ENCODE assay signal across 11 cellular contexts in the genomic region with DNA sequence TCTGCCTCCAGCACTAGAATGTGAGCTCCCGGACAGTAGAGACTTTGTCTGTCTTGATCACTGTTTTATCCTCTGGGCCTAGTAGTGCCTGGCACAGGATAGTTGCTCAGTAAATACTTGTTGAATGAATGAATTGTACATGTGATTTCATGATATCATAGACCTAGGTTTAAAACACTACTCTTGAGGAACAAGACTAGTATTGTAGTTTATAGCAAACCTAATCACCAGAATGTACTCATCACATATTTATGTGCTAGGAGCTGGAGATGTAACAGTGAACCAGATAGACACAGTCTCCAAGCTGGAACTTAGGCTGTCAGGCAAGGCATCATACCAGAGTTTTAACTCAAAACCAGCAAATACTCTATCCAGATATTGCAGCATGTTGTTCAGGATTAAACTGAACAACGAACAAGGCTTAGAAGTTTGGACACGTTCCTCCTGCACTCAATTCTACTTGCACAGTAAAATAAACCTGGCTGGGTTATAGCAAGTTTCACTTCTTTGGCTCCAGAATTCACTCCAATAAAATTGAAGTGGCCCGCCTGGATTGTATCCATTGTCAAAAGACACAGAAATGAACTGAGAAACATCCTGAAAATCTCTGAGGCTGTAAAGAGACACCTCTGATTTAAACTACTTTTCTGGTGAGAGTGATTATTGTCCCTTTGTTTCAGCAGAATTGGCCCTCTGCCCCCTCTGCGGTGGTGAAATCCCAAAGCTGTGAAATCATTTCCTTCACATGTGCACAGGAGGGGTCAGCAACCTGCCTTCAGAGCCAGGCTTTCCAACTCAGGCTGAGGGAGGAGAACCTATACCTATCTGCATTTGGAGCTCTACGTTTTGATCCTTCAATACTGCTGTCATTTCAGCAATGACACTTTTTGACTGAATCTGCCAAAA. TPM values are rescaled to one million over a fixed set of nuclear protein-coding genes. Genes with fewer than 3 reads are reported as not detected.
A peak's percentile ranks its signal among the peaks of the same experiment; 100 is the strongest.
DNase-seq lines count a peak whose midpoint lies in the region; ATAC-seq and TF ChIP-seq lines count a peak whose summit lies in the region.
"Had no signal": no experiment of that assay in that cellular context is flagged by ENCODE, and none has a peak within 500 bp of the region (broad histone marks: within the 10 kb centered on the region; RNA-seq: fewer than 3 reads in every experiment).

No MANE protein-coding gene starts in this region.

- H3K27me3 ChIP-seq in gastroesophageal sphincter = no peaks in the 10 kb centered on the region
- no peaks in the 10 kb centered on the region for H3K27me3 ChIP-seq in psoas muscle (ENCODE audit: insufficient read depth in 3 of 3, low read length in 2 of 3)

- H3K9me3 ChIP-seq in T-helper 17 cell (ENCODE audit: control insufficient read depth, low read length, poor library complexity, severe bottlenecking) = no peaks in the 10 kb centered on the region
- no peaks in the 10 kb centered on the region for H3K9me3 ChIP-seq in gastroesophageal sphincter
- no peaks in the 10 kb centered on the region for H3K9me3 ChIP-seq in psoas muscle

- peaks cover 46% of the 10 kb centered on the region for H3K4me1 Mint-ChIP-seq in T-helper 17 cell
- H3K4me1 Mint-ChIP-seq in activated CD4-positive, alpha-beta memory T cell treated with anti-CD3 and anti-CD28 coated beads for 36 hours (ENCODE audit: low read depth) = peaks cover 83% of the 10 kb centered on the region

- intact Hi-C loops in psoas muscle (cut with DNase I) = no loop called here
- intact Hi-C loops in activated CD4-positive, alpha-beta memory T cell treated with anti-CD3 and anti-CD28 coated beads for 36 hours (cut with micrococcal nuclease) = no loop called here

- H3K27me3 Mint-ChIP-seq in T-helper 17 cell = no peaks in the 10 kb centered on the region
- no peaks in the 10 kb centered on the region for H3K27me3 Mint-ChIP-seq in activated CD4-positive, alpha-beta memory T cell treated with anti-CD3 and anti-CD28 coated beads for 36 hours

- no peaks in the 10 kb centered on the region for H3K36me3 Mint-ChIP-seq in T-helper 17 cell (ENCODE audit: low read depth)
- H3K36me3 Mint-ChIP-seq in activated CD4-positive, alpha-beta memory T cell treated with anti-CD3 and anti-CD28 coated beads for 36 hours = no peaks in the 10 kb centered on the region

- CTCF ChIA-PET in activated CD4-positive, alpha-beta memory T cell treated with anti-CD3 and anti-CD28 coated beads for 36 hours (lab: Charles Lee) = no interaction called here

- peak overlapping the region; percentile 95 for H3K27ac Mint-ChIP-seq in T-helper 17 cell
- H3K27ac Mint-ChIP-seq in activated CD4-positive, alpha-beta memory T cell treated with anti-CD3 and anti-CD28 coated beads for 36 hours = no peak overlapping the region

- H3K27ac ChIP-seq in gastroesophageal sphincter = peak overlapping the region; percentile 81 to 93 (median 84)
- H3K27ac ChIP-seq in psoas muscle = peak overlapping the region; percentile 59

- peak; percentile 77 for DNase-seq in Daoy (ENCODE audit: low read depth)
- DNase-seq in T-helper 17 cell = no peak
- peak; percentile 67 to 72 for DNase-seq in psoas muscle
- DNase-seq in DMS114 treated with DMSO at 0.1 percent for 48 hours (lab: John Stamatoyannopoulos, UW; ENCODE audit: unreplicated experiment) = no peak
- no peak for DNase-seq in activated CD4-positive, alpha-beta memory T cell treated with anti-CD3 and anti-CD28 coated beads for 36 hours
- DNase-seq: amygdala, DMS79 treated with DMSO at 0.1 percent for 48 hours, left colon had no signal

- WGBS in gastroesophageal sphincter (ENCODE audit: low coverage in 1 of 2), 2 donors = 6 to 32% methylated on average over 5 of the region's 6 CpGs
- 35 to 45% (median 40%) methylated on average over 6 of the region's 6 CpGs for WGBS in psoas muscle, 3 donors

- H3K36me3 ChIP-seq in gastroesophageal sphincter (no peaks in the 10 kb centered on the region), psoas muscle (ENCODE audit: insufficient read depth in 1 of 2, low read depth in 1 of 2) (no peaks in the 10 kb centered on the region)

- TF ChIP-seq CTCF in gastroesophageal sphincter (IDR thresholded peaks at IDR 0.05) (no peak), psoas muscle (IDR thresholded peaks at IDR 0.05) (no peak)

- TF ChIP-seq POLR2A in gastroesophageal sphincter (IDR thresholded peaks at IDR 0.05) = no peak

- no peak for ATAC-seq in T-helper 17 cell
- ATAC-seq in gastroesophageal sphincter = peak; percentile 71
- peak; percentile 28 to 60 (median 50) for ATAC-seq in psoas muscle
- no peak for ATAC-seq in GM19452 (IDR thresholded peaks at IDR 0.05; ENCODE audit: unreplicated experiment)
- no peak for ATAC-seq in HG02642 (IDR thresholded peaks at IDR 0.05; ENCODE audit: poor library complexity, unreplicated experiment)
- ATAC-seq: left colon had no signal

- no peak overlapping the region for H3K4me3 ChIP-seq in gastroesophageal sphincter
- H3K4me3 ChIP-seq in psoas muscle = no peak overlapping the region

- POLR2A ChIA-PET in activated CD4-positive, alpha-beta memory T cell treated with anti-CD3 and anti-CD28 coated beads for 36 hours (lab: Charles Lee) = no interaction called here

- TF ChIP-seq EP300 in gastroesophageal sphincter (IDR thresholded peaks at IDR 0.05) = no peak

- H3K4me3 Mint-ChIP-seq in T-helper 17 cell = no peak overlapping the region
- no peak overlapping the region for H3K4me3 Mint-ChIP-seq in activated CD4-positive, alpha-beta memory T cell treated with anti-CD3 and anti-CD28 coated beads for 36 hours

- no peaks in the 10 kb centered on the region for H3K9me3 Mint-ChIP-seq in activated CD4-positive, alpha-beta memory T cell treated with anti-CD3 and anti-CD28 coated beads for 36 hours

- H3K4me1 ChIP-seq in gastroesophageal sphincter (peaks cover 22 to 82% (median 50%) of the 10 kb centered on the region in 3 donors), psoas muscle (peaks cover 48% of the 10 kb centered on the region)

RNA-seq across cellular contexts. Expression of a gene that starts 23.2 kb away (rescaled TPM):
- total RNA-seq in Daoy (2014; rRNA removed; shearing (Covaris generic)) = 0.11 and 0.21 TPM in 2 replicates
- 10 to 100 TPM; 17.7 to 18.4 TPM for total RNA-seq in T-helper 17 cell
- 1 to 10 TPM; 2.9 to 5.5 (median 5.1) TPM for total RNA-seq in gastroesophageal sphincter
- 1 to 10 TPM; 1.0 to 3.4 (median 1.4) TPM for total RNA-seq in psoas muscle
- 1 to 10 TPM in 1 of 3 donors, under 1 TPM in 2; 0.61 to 3.2 (median 0.65) TPM for polyA plus RNA-seq in psoas muscle
- total RNA-seq in activated CD4-positive, alpha-beta memory T cell treated with anti-CD3 and anti-CD28 coated beads for 36 hours = 1 to 10 TPM; 3.4 to 3.7 TPM

RNA-seq across cellular contexts. Expression of a gene that starts 35.0 kb away (rescaled TPM):
- total RNA-seq in Daoy (2014; rRNA removed; shearing (Covaris generic)) = 109 and 124 TPM in 2 replicates
- total RNA-seq in T-helper 17 cell (10 to 100 TPM; 46.6 to 60.7 TPM), gastroesophageal sphincter (10 to 100 TPM; 18.4 to 32.8 (median 19.8) TPM), psoas muscle (10 to 100 TPM; 21.2 to 45.5 (median 34.6) TPM)
- polyA plus RNA-seq in psoas muscle = 10 to 100 TPM; 23.4 to 61.0 (median 38.2) TPM
- total RNA-seq in activated CD4-positive, alpha-beta memory T cell treated with anti-CD3 and anti-CD28 coated beads for 36 hours = 10 to 100 TPM; 94.0 to 95.5 TPM

Comparison
In these comparisons a context has a peak if more than half of its experiments do, and no peak if none do; other contexts are left out.
1. DNase-seq: peak in Daoy (single experiment) and psoas muscle (2 of 2); none in T-helper 17 cell (0 of 3), DMS114 treated with DMSO at 0.1 percent for 48 hours (single experiment) and activated CD4-positive, alpha-beta memory T cell treated with anti-CD3 and anti-CD28 coated beads for 36 hours (single experiment).
2. ATAC-seq: peak in gastroesophageal sphincter (single experiment) and psoas muscle (4 of 4); none in T-helper 17 cell (single experiment), GM19452 (single experiment) and HG02642 (single experiment).